8 cellular contexts compared by ENCODE assay signal in the genomic region with DNA sequence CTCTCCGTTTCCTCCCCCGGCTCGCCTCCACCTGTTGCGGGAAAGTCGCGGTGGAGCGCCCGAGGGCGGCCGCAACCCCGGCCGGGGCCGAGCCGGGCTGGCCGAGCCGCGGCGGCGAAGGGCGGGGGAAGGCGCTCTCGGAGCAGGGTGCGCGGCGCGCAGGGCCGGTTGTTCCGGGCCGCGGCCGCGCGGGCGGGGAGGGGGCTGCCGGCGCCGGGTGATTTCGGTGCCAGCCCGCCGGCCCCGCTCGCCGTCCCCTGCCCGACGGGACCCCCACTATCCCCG. TPM values are rescaled to one million over a fixed set of nuclear protein-coding genes. Genes with fewer than 3 reads are reported as not detected.
A peak's percentile ranks its signal among the peaks of the same experiment; 100 is the strongest.
DNase-seq lines count a peak whose midpoint lies in the region; ATAC-seq and TF ChIP-seq lines count a peak whose summit lies in the region.

No MANE protein-coding gene starts in this region.

- peak overlapping the region; percentile 91 for H3K4me3 ChIP-seq in MM.1S (ENCODE audit: low read length)
- peak overlapping the region; percentile 66 for H3K4me3 ChIP-seq in mucosa of descending colon
- no peak overlapping the region for H3K4me3 ChIP-seq in OCI-LY7 (ENCODE audit: low read depth, low read length, poor library complexity, severe bottlenecking)

- ATAC-seq in GM21825 (IDR thresholded peaks at IDR 0.05; ENCODE audit: unreplicated experiment) (peak; percentile 49), mucosa of descending colon (peak; percentile 65)

- peak overlapping the region; percentile 79 for H3K4me2 ChIP-seq in MM.1S (ENCODE audit: low read depth, low read length)
- no peak overlapping the region for H3K4me2 ChIP-seq in OCI-LY7 (ENCODE audit: low read length)

- H3K4me1 ChIP-seq in MM.1S (ENCODE audit: low read length) (0 out of 2 replicates have a peak, but pooled peaks cover 7% of the 10 kb centered on the region), mucosa of descending colon (ENCODE audit: low read depth) (peaks cover 18% of the 10 kb centered on the region), OCI-LY7 (ENCODE audit: insufficient read depth, low read length, poor library complexity, severe bottlenecking) (no peaks in the 10 kb centered on the region)

- BruUV-seq in OCI-LY7 (replicated peaks; lab: Mats Ljungman, UMichigan), result no TSS peak

- H3K9me3 ChIP-seq in MM.1S (replicated peaks; ENCODE audit: insufficient read depth, low read length) (no peaks in the 10 kb centered on the region), mucosa of descending colon (no peaks in the 10 kb centered on the region), OCI-LY7 (ENCODE audit: low read length) (no peaks in the 10 kb centered on the region)

- POLR2A ChIA-PET in OCI-LY7 (lab: Charles Lee), result no interaction called here

- H2AFZ ChIP-seq in MM.1S (ENCODE audit: low read length) (peak overlapping the region; percentile 84), OCI-LY7 (ENCODE audit: low read length) (no peak overlapping the region)

- peak; percentile 73 for DNase-seq in NCI-H748 (lab: John Stamatoyannopoulos, UW; ENCODE audit: unreplicated experiment)
- no peak for DNase-seq in NCI-H748 treated with DMSO at 0.1 percent for 48 hours (lab: John Stamatoyannopoulos, UW)
- no peak for DNase-seq in MM.1S
- peak; percentile 2 for DNase-seq in effector CD4-positive, alpha-beta T cell
- DNase-seq in mucosa of descending colon, result no peak
- no peak for DNase-seq in OCI-LY7 (ENCODE audit: low spot score)
- DNase-seq in NCI-H774 (lab: John Stamatoyannopoulos, UW), result no peak

- H3K9ac ChIP-seq in MM.1S (ENCODE audit: low read length), result peak overlapping the region; percentile 56

- H3K27ac ChIP-seq in MM.1S (ENCODE audit: low read length) (no peak overlapping the region), OCI-LY7 (ENCODE audit: low read depth, low read length, poor library complexity, severe bottlenecking) (no peak overlapping the region)

- TF ChIP-seq CTCF in MM.1S (IDR thresholded peaks at IDR 0.05; ENCODE audit: low read length) (no peak), mucosa of descending colon (IDR thresholded peaks at IDR 0.05) (no peak), OCI-LY7 (conservative IDR thresholded peaks at IDR 0.05; ENCODE audit: low read length) (no peak)

- H3K9me2 ChIP-seq in MM.1S (replicated peaks; ENCODE audit: insufficient read depth, low read length), result no peaks in the 10 kb centered on the region
- H3K9me2 ChIP-seq in OCI-LY7 (ENCODE audit: insufficient read depth, low read length), result no peaks in the 10 kb centered on the region

- H3K36me3 ChIP-seq in MM.1S (replicated peaks; ENCODE audit: insufficient read depth, low read length), result no peaks in the 10 kb centered on the region
- H3K36me3 ChIP-seq in mucosa of descending colon (ENCODE audit: low read depth), result no peaks in the 10 kb centered on the region
- no peaks in the 10 kb centered on the region for H3K36me3 ChIP-seq in OCI-LY7 (ENCODE audit: insufficient read depth, low read length)

- intact Hi-C loops in mucosa of descending colon (cut with DNase I, micrococcal nuclease) (no loop called here), OCI-LY7 (cut with micrococcal nuclease; ENCODE audit: unreplicated experiment) (no loop called here)

- H3K79me2 ChIP-seq in MM.1S (ENCODE audit: low read length) (peaks cover 7% of the 10 kb centered on the region; the same call in 1 of the 2 replicates), OCI-LY7 (ENCODE audit: insufficient read depth, low read depth, low read length) (no peaks in the 10 kb centered on the region)

- peaks cover 6% of the 10 kb centered on the region; the same call in 1 of the 2 replicates for H3F3A ChIP-seq in MM.1S (ENCODE audit: insufficient read depth, low read length)

- H4K20me1 ChIP-seq in MM.1S (ENCODE audit: insufficient read depth, low read length), result no peaks in the 10 kb centered on the region
- H4K20me1 ChIP-seq in OCI-LY7 (ENCODE audit: insufficient read depth, low read length), result no peaks in the 10 kb centered on the region

- H3K27me3 ChIP-seq in MM.1S (replicated peaks; ENCODE audit: insufficient read depth, low read length), result no peaks in the 10 kb centered on the region

- CTCF ChIA-PET in OCI-LY7 (lab: Charles Lee; ENCODE audit: unreplicated experiment), result no interaction called here

RNA-seq across cellular contexts. Expression of a gene that starts 0.2 kb away (rescaled TPM):
- 10 to 100 TPM; 28.4 to 80.5 (median 68.6) TPM for total RNA-seq in mucosa of descending colon
- total RNA-seq in OCI-LY7 (2014; rRNA removed; shearing (Covaris generic)), result not detected in 2 replicates
- not detected in 2 replicates for total RNA-seq in OCI-LY7 (2022)

Comparison
In these comparisons a context has a peak if more than half of its experiments do, and no peak if none do; other contexts are left out.
1. DNase-seq: peak in NCI-H748 (single experiment) and effector CD4-positive, alpha-beta T cell (single experiment); none in NCI-H748 treated with DMSO at 0.1 percent for 48 hours (single experiment), MM.1S (single experiment), mucosa of descending colon (0 of 3), OCI-LY7 (single experiment) and NCI-H774 (single experiment).
2. RNA of a gene that starts 0.2 kb away (total RNA-seq): 28.4 to 80.5 TPM in mucosa of descending colon; not detected in OCI-LY7; every median in the first group is over 10 times any median in the second.